In the genomic region with DNA sequence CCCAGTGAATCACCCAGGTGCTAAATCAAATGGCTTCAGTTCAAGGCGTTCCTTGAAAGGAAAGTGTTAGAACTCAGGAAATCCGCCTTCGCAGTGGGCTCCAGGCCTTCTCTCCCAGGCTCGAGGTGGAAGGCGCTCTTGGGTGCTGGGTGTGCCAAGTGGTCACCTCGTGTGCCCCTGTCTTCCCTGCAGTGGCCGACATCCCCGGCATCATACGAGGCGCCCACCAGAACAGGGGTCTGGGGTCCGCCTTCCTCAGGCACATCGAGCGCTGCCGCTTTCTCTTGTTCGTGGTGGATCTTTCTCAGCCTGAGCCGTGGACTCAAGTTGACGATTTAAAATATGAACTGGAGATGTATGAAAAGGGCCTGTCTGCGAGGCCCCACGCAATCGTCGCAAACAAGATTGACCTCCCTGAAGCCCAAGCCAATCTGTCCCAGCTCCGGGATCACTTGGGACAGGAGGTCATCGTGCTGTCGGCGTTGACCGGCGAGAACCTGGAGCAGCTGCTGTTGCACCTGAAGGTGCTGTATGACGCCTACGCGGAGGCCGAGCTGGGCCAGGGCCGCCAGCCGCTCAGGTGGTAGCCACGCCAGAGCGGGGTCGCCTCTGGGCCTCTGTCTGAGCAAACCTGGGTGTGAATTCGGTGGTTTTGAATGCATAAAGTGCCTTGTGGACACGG, we compare ENCODE assay signal across 1 cellular context.
TF ChIP-seq lines count a peak whose summit lies in the region.

No MANE protein-coding gene starts in this region.

TF ChIP-seq in A549, 52 proteins besides CTCF, POLR2A, EP300 and RAD21:
- TF ChIP-seq POLR2AphosphoS2 (conservative IDR thresholded peaks at IDR 0.05; ENCODE audit: low read length) (no peak), EHMT2 (IDR thresholded peaks at IDR 0.05; ENCODE audit: low read depth) (no peak), CEBPB (IDR thresholded peaks at IDR 0.05) (no peak), PHF8 (IDR thresholded peaks at IDR 0.05; ENCODE audit: borderline replicate concordance, low read depth) (no peak), GATA3 (IDR thresholded peaks at IDR 0.05; ENCODE audit: borderline replicate concordance) (no peak), ZC3H11A (IDR thresholded peaks at IDR 0.05) (no peak), EHF (CRISPR knock-in tag; IDR thresholded peaks at IDR 0.05) (no peak), ZFP36 (IDR thresholded peaks at IDR 0.05; ENCODE audit: borderline replicate concordance, partially characterized antibody) (no peak), MAZ (IDR thresholded peaks at IDR 0.05; ENCODE audit: borderline replicate concordance, low read depth, low read length) (no peak)
- TF ChIP-seq, protein P1, sequence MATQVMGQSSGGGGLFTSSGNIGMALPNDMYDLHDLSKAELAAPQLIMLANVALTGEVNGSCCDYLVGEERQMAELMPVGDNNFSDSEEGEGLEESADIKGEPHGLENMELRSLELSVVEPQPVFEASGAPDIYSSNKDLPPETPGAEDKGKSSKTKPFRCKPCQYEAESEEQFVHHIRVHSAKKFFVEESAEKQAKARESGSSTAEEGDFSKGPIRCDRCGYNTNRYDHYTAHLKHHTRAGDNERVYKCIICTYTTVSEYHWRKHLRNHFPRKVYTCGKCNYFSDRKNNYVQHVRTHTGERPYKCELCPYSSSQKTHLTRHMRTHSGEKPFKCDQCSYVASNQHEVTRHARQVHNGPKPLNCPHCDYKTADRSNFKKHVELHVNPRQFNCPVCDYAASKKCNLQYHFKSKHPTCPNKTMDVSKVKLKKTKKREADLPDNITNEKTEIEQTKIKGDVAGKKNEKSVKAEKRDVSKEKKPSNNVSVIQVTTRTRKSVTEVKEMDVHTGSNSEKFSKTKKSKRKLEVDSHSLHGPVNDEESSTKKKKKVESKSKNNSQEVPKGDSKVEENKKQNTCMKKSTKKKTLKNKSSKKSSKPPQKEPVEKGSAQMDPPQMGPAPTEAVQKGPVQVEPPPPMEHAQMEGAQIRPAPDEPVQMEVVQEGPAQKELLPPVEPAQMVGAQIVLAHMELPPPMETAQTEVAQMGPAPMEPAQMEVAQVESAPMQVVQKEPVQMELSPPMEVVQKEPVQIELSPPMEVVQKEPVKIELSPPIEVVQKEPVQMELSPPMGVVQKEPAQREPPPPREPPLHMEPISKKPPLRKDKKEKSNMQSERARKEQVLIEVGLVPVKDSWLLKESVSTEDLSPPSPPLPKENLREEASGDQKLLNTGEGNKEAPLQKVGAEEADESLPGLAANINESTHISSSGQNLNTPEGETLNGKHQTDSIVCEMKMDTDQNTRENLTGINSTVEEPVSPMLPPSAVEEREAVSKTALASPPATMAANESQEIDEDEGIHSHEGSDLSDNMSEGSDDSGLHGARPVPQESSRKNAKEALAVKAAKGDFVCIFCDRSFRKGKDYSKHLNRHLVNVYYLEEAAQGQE (IDR thresholded peaks at IDR 0.05) = no peak
- TF ChIP-seq, protein P2, sequence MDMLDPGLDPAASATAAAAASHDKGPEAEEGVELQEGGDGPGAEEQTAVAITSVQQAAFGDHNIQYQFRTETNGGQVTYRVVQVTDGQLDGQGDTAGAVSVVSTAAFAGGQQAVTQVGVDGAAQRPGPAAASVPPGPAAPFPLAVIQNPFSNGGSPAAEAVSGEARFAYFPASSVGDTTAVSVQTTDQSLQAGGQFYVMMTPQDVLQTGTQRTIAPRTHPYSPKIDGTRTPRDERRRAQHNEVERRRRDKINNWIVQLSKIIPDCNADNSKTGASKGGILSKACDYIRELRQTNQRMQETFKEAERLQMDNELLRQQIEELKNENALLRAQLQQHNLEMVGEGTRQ (IDR thresholded peaks at IDR 0.05) = no peak
